ENCODE assay signal across 8 cellular contexts in the genomic region with DNA sequence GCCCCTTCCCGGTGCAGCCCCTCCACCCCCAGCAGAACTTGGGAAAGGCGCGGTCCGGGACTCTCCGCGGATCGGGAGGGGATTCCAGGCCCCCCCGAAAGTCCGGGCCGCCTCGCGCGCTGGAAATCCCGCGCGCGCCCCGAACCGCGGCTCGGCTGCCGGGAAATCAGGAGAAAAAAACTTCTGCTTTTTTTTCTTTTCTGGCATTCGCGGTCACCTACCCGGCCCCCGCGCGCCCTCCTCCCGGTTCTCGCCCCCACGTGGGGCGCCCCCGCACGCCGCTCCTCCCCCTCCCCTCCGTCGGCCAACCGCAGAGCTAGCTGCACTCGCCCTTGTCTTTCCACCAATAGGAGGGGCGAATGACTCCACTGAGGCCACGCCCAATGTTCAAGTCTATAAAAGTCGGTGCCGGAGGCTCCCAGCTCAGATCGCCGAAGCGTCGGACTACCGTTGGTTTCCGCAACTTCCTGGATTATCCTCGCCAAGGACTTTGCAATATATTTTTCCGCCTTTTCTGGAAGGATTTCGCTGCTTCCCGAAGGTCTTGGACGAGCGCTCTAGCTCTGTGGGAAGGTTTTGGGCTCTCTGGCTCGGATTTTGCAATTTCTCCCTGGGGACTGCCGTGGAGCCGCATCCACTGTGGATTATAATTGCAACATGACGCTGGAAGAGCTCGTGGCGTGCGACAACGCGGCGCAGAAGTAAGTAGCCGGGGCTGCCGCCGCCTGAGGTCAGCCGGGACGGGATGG. TPM values are rescaled to one million over a fixed set of nuclear protein-coding genes. Genes with fewer than 3 reads are reported as not detected.
A peak's percentile ranks its signal among the peaks of the same experiment; 100 is the strongest.
DNase-seq lines count a peak whose midpoint lies in the region; ATAC-seq and TF ChIP-seq lines count a peak whose summit lies in the region.

Gene GADD45B, plus strand, starts transcription at position 426 of the 749 bp plus-strand sequence. Its CDS starts 232 bp downstream, at position 658.

- peak within 1 kb of the TSS; percentile 94 for H3K4me3 Mint-ChIP-seq in activated CD4-positive, alpha-beta T cell treated with anti-CD3 and anti-CD28 coated beads for 36 hours
- H3K4me3 Mint-ChIP-seq in chondrocyte (ENCODE audit: unreplicated experiment), result peak within 1 kb of the TSS; percentile 95

- DNase-seq in AG20443 (ENCODE audit: low spot score) (peak; percentile 99), NCI-H510A treated with DMSO at 0.1 percent for 48 hours (lab: John Stamatoyannopoulos, UW) (peak; percentile 64), chondrocyte (ENCODE audit: low spot score) (peak; percentile 99), kidney glomerular epithelial cell (lab: John Stamatoyannopoulos, UW) (peak; percentile 95)
- DNase-seq in activated CD4-positive, alpha-beta T cell treated with anti-CD3 and anti-CD28 coated beads for 36 hours, result peak; percentile 98
- peak; percentile 94 to 96 for DNase-seq in stimulated activated CD4-positive, alpha-beta T cell treated with anti-CD3 and anti-CD28 coated beads, Interleukin-15, amount 100 ng/mL, for 48 hours (ENCODE audit: low read depth in 2 of 2)

- no peaks in the 10 kb centered on the region for H3K9me3 Mint-ChIP-seq in activated CD4-positive, alpha-beta T cell treated with anti-CD3 and anti-CD28 coated beads for 36 hours (ENCODE audit: low read depth)
- H3K9me3 Mint-ChIP-seq in chondrocyte (ENCODE audit: low read depth), result no peaks in the 10 kb centered on the region

- H3K27me3 Mint-ChIP-seq in activated CD4-positive, alpha-beta T cell treated with anti-CD3 and anti-CD28 coated beads for 36 hours, result no peaks in the 10 kb centered on the region
- H3K27me3 Mint-ChIP-seq in chondrocyte (ENCODE audit: low read depth), result no peaks in the 10 kb centered on the region

- intact Hi-C loops in activated CD4-positive, alpha-beta T cell treated with anti-CD3 and anti-CD28 coated beads for 36 hours (cut with DNase I, micrococcal nuclease), result loop anchor here (1.0 to 5.0 kb wide), 7 partner anchors 49 to 314 kb away; partner anchors contain the start of genes DOT1L (in 1 of the 2), SGTA (in 1 of the 2) and TIMM13 (in 1 of the 2)

- peak; percentile 8 for TF ChIP-seq CTCF in chondrocyte (IDR thresholded peaks at IDR 0.05)

- peak within 1 kb of the TSS; percentile 90 for H3K27ac Mint-ChIP-seq in activated CD4-positive, alpha-beta T cell treated with anti-CD3 and anti-CD28 coated beads for 36 hours
- peak within 1 kb of the TSS; percentile 99 for H3K27ac Mint-ChIP-seq in chondrocyte (ENCODE audit: unreplicated experiment)

- peaks cover 22% of the 10 kb centered on the region for H3K4me1 Mint-ChIP-seq in activated CD4-positive, alpha-beta T cell treated with anti-CD3 and anti-CD28 coated beads for 36 hours
- H3K4me1 Mint-ChIP-seq in chondrocyte (ENCODE audit: low read depth), result peaks cover 22% of the 10 kb centered on the region

- H3K36me3 Mint-ChIP-seq in activated CD4-positive, alpha-beta T cell treated with anti-CD3 and anti-CD28 coated beads for 36 hours (ENCODE audit: low read depth), result peaks cover 23% of the 10 kb centered on the region
- peaks cover 25% of the 10 kb centered on the region for H3K36me3 Mint-ChIP-seq in chondrocyte (ENCODE audit: low read depth)

- ATAC-seq in GM19035 (IDR thresholded peaks at IDR 0.05; ENCODE audit: unreplicated experiment) (peak; percentile 56), HG03439 (IDR thresholded peaks at IDR 0.05; ENCODE audit: unreplicated experiment) (peak; percentile 65)
- ATAC-seq in activated CD4-positive, alpha-beta T cell treated with anti-CD3 and anti-CD28 coated beads for 36 hours, result peak; percentile 53

- CTCF ChIA-PET in activated CD4-positive, alpha-beta T cell treated with anti-CD3 and anti-CD28 coated beads for 36 hours (lab: Charles Lee), result interaction anchor here (0.6 to 3.6 kb wide), 14 partner anchors 19 to 161 kb away, joined by 3 to 65 read pairs (median 6); partner anchors contain the start of gene LMNB2

- POLR2A ChIA-PET in activated CD4-positive, alpha-beta T cell treated with anti-CD3 and anti-CD28 coated beads for 36 hours (lab: Charles Lee), result interaction anchor here (0.6 to 4.1 kb wide), 28 partner anchors 15 to 631 kb away, joined by 3 to 106 read pairs (median 6); partner anchors contain the start of genes LMNB2, THOP1, TIMM13 and ZNF57

RNA-seq across cellular contexts. Expression of gene GADD45B, which starts in this region (rescaled TPM):
- total RNA-seq in activated CD4-positive, alpha-beta T cell treated with anti-CD3 and anti-CD28 coated beads for 36 hours, result 10 to 100 TPM; 57.7 to 71.2 TPM
- total RNA-seq in chondrocyte, result 177 to 258 TPM (median 181 TPM) in 3 replicates

Comparison
In these comparisons a context has a peak if more than half of its experiments do, and no peak if none do; other contexts are left out.
1. Peak in every context shown above with its lines: DNase-seq and ATAC-seq.